In genomic region chr20:64082821-64083379, GRCh38 we compare ENCODE assay signal across 8 cellular contexts. TPM values are rescaled to one million over a fixed set of nuclear protein-coding genes. Genes with fewer than 3 reads are reported as not detected.
A peak's percentile ranks its signal among the peaks of the same experiment; 100 is the strongest.
DNase-seq lines count a peak whose midpoint lies in the region; ATAC-seq and TF ChIP-seq lines count a peak whose summit lies in the region.

No MANE protein-coding gene starts in this region.

- peaks cover 3% of the 10 kb centered on the region in 2 donors for H3K27me3 Mint-ChIP-seq in CD8-positive, alpha-beta memory T cell
- H3K27me3 Mint-ChIP-seq in central memory CD8-positive, alpha-beta T cell = no peaks in the 10 kb centered on the region
- H3K27me3 Mint-ChIP-seq in neural crest cell (ENCODE audit: low read depth) = peaks cover 59% of the 10 kb centered on the region

- H3K36me3 ChIP-seq in CD8-positive, alpha-beta memory T cell (ENCODE audit: insufficient read depth, low read length) = no peaks in the 10 kb centered on the region

- H3K4me1 ChIP-seq in CD8-positive, alpha-beta memory T cell (ENCODE audit: insufficient read depth, low read length) = peaks cover 18% of the 10 kb centered on the region

- TF ChIP-seq CTCF in neural crest cell (conservative IDR thresholded peaks at IDR 0.05) = no peak

- H3K9me3 Mint-ChIP-seq in CD8-positive, alpha-beta memory T cell = peaks cover 0 to 5% (median 2%) of the 10 kb centered on the region in 5 donors
- H3K9me3 Mint-ChIP-seq in central memory CD8-positive, alpha-beta T cell = no peaks in the 10 kb centered on the region
- no peaks in the 10 kb centered on the region for H3K9me3 Mint-ChIP-seq in neural crest cell

- ATAC-seq in central memory CD8-positive, alpha-beta T cell (replicated peaks; ENCODE audit: extremely low read depth, poor library complexity, severe bottlenecking) = no peak
- no peak for ATAC-seq in GM18870 (IDR thresholded peaks at IDR 0.05; ENCODE audit: unreplicated experiment)

- CTCF ChIA-PET in CD8-positive, alpha-beta memory T cell (lab: Charles Lee) = interaction anchor here (1.0 to 6.8 kb wide), 7 partner anchors 17 to 121 kb away, joined by 3 to 71 read pairs (median 4); no protein-coding TSS in a partner anchor

- H3K4me1 Mint-ChIP-seq in CD8-positive, alpha-beta memory T cell = peaks cover 12 to 52% (median 26%) of the 10 kb centered on the region in 3 donors
- H3K4me1 Mint-ChIP-seq in central memory CD8-positive, alpha-beta T cell = peaks cover 43% of the 10 kb centered on the region
- H3K4me1 Mint-ChIP-seq in neural crest cell = peaks cover 30% of the 10 kb centered on the region

- no peaks in the 10 kb centered on the region for H3K36me3 Mint-ChIP-seq in CD8-positive, alpha-beta memory T cell
- peaks cover 8% of the 10 kb centered on the region for H3K36me3 Mint-ChIP-seq in central memory CD8-positive, alpha-beta T cell (ENCODE audit: insufficient read depth)
- H3K36me3 Mint-ChIP-seq in neural crest cell (ENCODE audit: low read depth) = no peaks in the 10 kb centered on the region

- no peak for DNase-seq in CD8-positive, alpha-beta memory T cell
- DNase-seq in Jurkat, Clone E6-1 (ENCODE audit: low read depth, low spot score) = no peak
- DNase-seq in central memory CD8-positive, alpha-beta T cell (ENCODE audit: low spot score in 2 of 2) = no peak
- DNase-seq in neural crest cell (ENCODE audit: low read depth, low spot score) = no peak
- DNase-seq in globus pallidus (ENCODE audit: low spot score) = no peak
- no peak for DNase-seq in HT-29 (ENCODE audit: low spot score)
- DNase-seq in activated CD4-positive, alpha-beta T cell treated with anti-CD3 and anti-CD28 coated beads for 1 hour = no peak

- H3K27me3 ChIP-seq in CD8-positive, alpha-beta memory T cell (ENCODE audit: insufficient read depth, low read length, poor library complexity, severe bottlenecking) = no peaks in the 10 kb centered on the region

- H3K4me3 Mint-ChIP-seq in CD8-positive, alpha-beta memory T cell = peak overlapping the region; percentile 66 to 88 (median 77)
- H3K4me3 Mint-ChIP-seq in central memory CD8-positive, alpha-beta T cell = peak overlapping the region; percentile 78
- H3K4me3 Mint-ChIP-seq in neural crest cell = peak overlapping the region; percentile 67

- POLR2A ChIA-PET in CD8-positive, alpha-beta memory T cell (lab: Charles Lee) = interaction anchor here (1.3 to 1.5 kb wide), 2 partner anchors 17 to 45 kb away, joined by 4 to 5 read pairs; no protein-coding TSS in a partner anchor

- H3K27ac ChIP-seq in CD8-positive, alpha-beta memory T cell (ENCODE audit: low read depth, low read length) = no peak overlapping the region

- peak overlapping the region; percentile 20 for H3K4me3 ChIP-seq in CD8-positive, alpha-beta memory T cell (ENCODE audit: low read length)
- peak overlapping the region; percentile 47 for H3K4me3 ChIP-seq in Jurkat, Clone E6-1 (ENCODE audit: low read length)

- peak overlapping the region in 3 of 8 donors; percentile 9 to 73 (median 27) for H3K27ac Mint-ChIP-seq in CD8-positive, alpha-beta memory T cell
- no peak overlapping the region for H3K27ac Mint-ChIP-seq in central memory CD8-positive, alpha-beta T cell (ENCODE audit: low read depth)
- no peak overlapping the region for H3K27ac Mint-ChIP-seq in neural crest cell (ENCODE audit: unreplicated experiment)

- no peaks in the 10 kb centered on the region for H3K9me3 ChIP-seq in CD8-positive, alpha-beta memory T cell (ENCODE audit: low read length)

RNA-seq across cellular contexts. Expression of gene LKAAEAR1, which starts 1.3 kb away (rescaled TPM):
- under 1 TPM; 0.29 to 0.39 TPM for total RNA-seq in CD8-positive, alpha-beta memory T cell
- 1.2 TPM for polyA plus RNA-seq in CD8-positive, alpha-beta memory T cell
- polyA plus RNA-seq in Jurkat, Clone E6-1 (2012; ENCODE audit: insufficient read depth, insufficient read length) = 1.2 TPM
- not detected in 2 replicates for total RNA-seq in neural crest cell
- total RNA-seq in HT-29 (2014; rRNA removed; shearing (Covaris generic)) = not detected in 2 replicates

RNA-seq across cellular contexts. Expression of gene OPRL1, which starts 3.0 kb away (rescaled TPM):
- total RNA-seq in CD8-positive, alpha-beta memory T cell = under 1 TPM; 0.38 to 0.44 TPM
- polyA plus RNA-seq in CD8-positive, alpha-beta memory T cell = 0.49 TPM
- polyA plus RNA-seq in Jurkat, Clone E6-1 (2012; ENCODE audit: insufficient read depth, insufficient read length) = 5.0 TPM
- total RNA-seq in neural crest cell = 0.93 and 0.96 TPM in 2 replicates
- 1.2 and 1.5 TPM in 2 replicates for total RNA-seq in HT-29 (2014; rRNA removed; shearing (Covaris generic))

RNA-seq across cellular contexts. Expression of gene RGS19, which starts 3.6 kb away (rescaled TPM):
- 10 to 100 TPM; 35.3 to 36.9 TPM for total RNA-seq in CD8-positive, alpha-beta memory T cell
- polyA plus RNA-seq in CD8-positive, alpha-beta memory T cell = 120 TPM
- 35.4 TPM for polyA plus RNA-seq in Jurkat, Clone E6-1 (2012; ENCODE audit: insufficient read depth, insufficient read length)
- 11.1 and 11.7 TPM in 2 replicates for total RNA-seq in neural crest cell
- 89.2 and 99.8 TPM in 2 replicates for total RNA-seq in HT-29 (2014; rRNA removed; shearing (Covaris generic))

RNA-seq across cellular contexts. Expression of gene TCEA2, which starts 19.9 kb away (rescaled TPM):
- total RNA-seq in CD8-positive, alpha-beta memory T cell = 10 to 100 TPM; 24.2 to 24.5 TPM
- 30.9 TPM for polyA plus RNA-seq in CD8-positive, alpha-beta memory T cell
- 42.6 TPM for polyA plus RNA-seq in Jurkat, Clone E6-1 (2012; ENCODE audit: insufficient read depth, insufficient read length)
- total RNA-seq in neural crest cell = 82.5 and 83.3 TPM in 2 replicates
- 1.2 TPM in 1 of 2 replicates, not detected in the other for total RNA-seq in HT-29 (2014; rRNA removed; shearing (Covaris generic))

RNA-seq across cellular contexts. Expression of gene NPBWR2, which starts 24.5 kb away (rescaled TPM):
- total RNA-seq in CD8-positive, alpha-beta memory T cell = not detected
- polyA plus RNA-seq in CD8-positive, alpha-beta memory T cell = not detected
- polyA plus RNA-seq in Jurkat, Clone E6-1 (2012; ENCODE audit: insufficient read depth, insufficient read length) = not detected
- not detected in 2 replicates for total RNA-seq in neural crest cell
- total RNA-seq in HT-29 (2014; rRNA removed; shearing (Covaris generic)) = not detected in 2 replicates
